8 cellular contexts compared by ENCODE assay signal in genomic region chr4:158624889-158625478, GRCh38. TPM values are rescaled to one million over a fixed set of nuclear protein-coding genes. Genes with fewer than 3 reads are reported as not detected.
DNase-seq lines count a peak whose midpoint lies in the region; ATAC-seq, FAIRE-seq and TF ChIP-seq lines count a peak whose summit lies in the region.

No MANE protein-coding gene starts in this region.

- H3K4me1 Mint-ChIP-seq in activated naive CD8-positive, alpha-beta T cell treated with anti-CD3 and anti-CD28 coated beads, Interleukin-2, amount 50 U/mL, for 24 hours = no peaks in the 10 kb centered on the region
- H3K4me1 Mint-ChIP-seq in stimulated activated memory B cell treated with anti-CD40 and anti-IgM and Interleukin-4, amounts not matched to agents 10 μg/mL and 1 μg/mL and 100 μg/mL, for 72 hours = peaks cover 6% of the 10 kb centered on the region

- TF ChIP-seq CTCF in GM06990 (IDR thresholded peaks at IDR 0.05; ENCODE audit: insufficient read depth, low read length, poor library complexity, severe bottlenecking) (peak; percentile 74), OCI-LY1 (IDR thresholded peaks at IDR 0.05; ENCODE audit: low read length) (peak; percentile 69), H1 (IDR thresholded peaks at IDR 0.05; ENCODE audit: control extremely low read depth in 1 of 3, insufficient read depth in 1 of 3, low read depth in 1 of 3, low read length in 3 of 3) (peak in 2 of 3 experiments; percentile 73 to 81; a peak in 3 of 4 replicates)

- H3K4me1 ChIP-seq in OCI-LY1 (ENCODE audit: insufficient read depth, low read length, severe bottlenecking) (no peaks in the 10 kb centered on the region), H1 (replicated peaks in 1 of 4; ENCODE audit: control insufficient read depth in 3 of 4, insufficient read depth in 4 of 4, low read length in 3 of 4) (no peaks in the 10 kb centered on the region), mesendoderm (ENCODE audit: control insufficient read depth, low read depth, low read length) (no peaks in the 10 kb centered on the region)

- CTCF ChIA-PET in H1 (lab: Charles Lee; ENCODE audit: partially characterized antibody) = interaction anchor here (0.5 to 4.0 kb wide), 28 partner anchors 10 to 1677 kb away, joined by 3 to 27 read pairs (median 4); no protein-coding TSS in a partner anchor

- no peak overlapping the region for H4K8ac ChIP-seq in H1 (ENCODE audit: extremely low read depth, insufficient read depth, low read length)
- no peak overlapping the region for H4K8ac ChIP-seq in mesendoderm (ENCODE audit: low read depth, low read length)

- no peak overlapping the region for H3K4me3 ChIP-seq in GM06990 (replicated peaks; ENCODE audit: low read depth, low read length)
- H3K4me3 ChIP-seq in OCI-LY1 (ENCODE audit: low read depth, low read length, poor library complexity, severe bottlenecking) = no peak overlapping the region
- no peak overlapping the region for H3K4me3 ChIP-seq in H1 (ENCODE audit: extremely low read depth in 1 of 4, insufficient read depth in 2 of 4, low read depth in 3 of 4, low read length in 4 of 4)
- H3K4me3 ChIP-seq in mesendoderm (ENCODE audit: low read length) = no peak overlapping the region

- H3K36me3 ChIP-seq in GM06990 (ENCODE audit: control insufficient read depth, insufficient read depth, low read length) (no peaks in the 10 kb centered on the region), OCI-LY1 (ENCODE audit: insufficient read depth, low read length) (no peaks in the 10 kb centered on the region), H1 (ENCODE audit: control insufficient read depth in 2 of 4, insufficient read depth in 4 of 4, low read length in 3 of 4) (no peaks in the 10 kb centered on the region), mesendoderm (ENCODE audit: control insufficient read depth, insufficient read depth, low read length) (no peaks in the 10 kb centered on the region)

- H3K56ac ChIP-seq in H1 (replicated peaks; ENCODE audit: insufficient read length, low read depth, low read length) (no peak overlapping the region), mesendoderm (ENCODE audit: low read length) (no peak overlapping the region)

- no peak for TF ChIP-seq EP300 in H1 (IDR thresholded peaks at IDR 0.05; ENCODE audit: borderline replicate concordance in 1 of 2, low read depth in 2 of 2, low read length in 2 of 2)

- H3K4me2 ChIP-seq in OCI-LY1 (ENCODE audit: low read length) = no peak overlapping the region
- no peak overlapping the region for H3K4me2 ChIP-seq in H1 (ENCODE audit: insufficient read depth in 1 of 2, low read depth in 2 of 2, low read length in 2 of 2)
- no peak overlapping the region for H3K4me2 ChIP-seq in mesendoderm (ENCODE audit: low read length)

- no peak overlapping the region for H2AFZ ChIP-seq in OCI-LY1 (ENCODE audit: low read length)
- H2AFZ ChIP-seq in H1 (ENCODE audit: low read length) = no peak overlapping the region

- no peaks in the 10 kb centered on the region for H3K79me2 ChIP-seq in OCI-LY1 (ENCODE audit: insufficient read depth, low read length)
- H3K79me2 ChIP-seq in H1 (ENCODE audit: control insufficient read depth in 1 of 2, insufficient read depth in 2 of 2, low read length in 2 of 2) = no peaks in the 10 kb centered on the region
- no peaks in the 10 kb centered on the region for H3K79me2 ChIP-seq in mesendoderm (ENCODE audit: control insufficient read depth, insufficient read depth, low read length)

- no peaks in the 10 kb centered on the region for H3K23me2 ChIP-seq in H1 (ENCODE audit: low read depth, low read length)

- H4K5ac ChIP-seq in H1 (ENCODE audit: insufficient read length, low read depth, low read length) = no peak overlapping the region
- no peak overlapping the region for H4K5ac ChIP-seq in mesendoderm (ENCODE audit: low read length)

- H3K9ac ChIP-seq in OCI-LY1 (ENCODE audit: low read length) = no peak overlapping the region
- no peak overlapping the region for H3K9ac ChIP-seq in H1 (replicated peaks in 1 of 4; ENCODE audit: extremely low read depth in 1 of 4, low read depth in 3 of 4, low read length in 3 of 4)
- H3K9ac ChIP-seq in mesendoderm (ENCODE audit: low read length) = no peak overlapping the region

- H2BK15ac ChIP-seq in H1 (ENCODE audit: low read length) (no peak overlapping the region), mesendoderm (replicated peaks; ENCODE audit: low read depth) (no peak overlapping the region)

- no peaks in the 10 kb centered on the region for H3K27me3 ChIP-seq in GM06990 (replicated peaks; ENCODE audit: control insufficient read depth, insufficient read depth, low read length)
- no peaks in the 10 kb centered on the region for H3K27me3 ChIP-seq in OCI-LY1 (ENCODE audit: insufficient read depth, low read length)
- no peaks in the 10 kb centered on the region for H3K27me3 ChIP-seq in H1 (replicated peaks in 1 of 4; ENCODE audit: control insufficient read depth in 3 of 4, extremely low read depth in 1 of 4, insufficient read depth in 3 of 4, low read length in 3 of 4)
- H3K27me3 ChIP-seq in mesendoderm (ENCODE audit: insufficient read depth, low read length, poor library complexity) = no peaks in the 10 kb centered on the region

- H3K79me1 ChIP-seq in H1 (ENCODE audit: low read depth, low read length) (no peaks in the 10 kb centered on the region), mesendoderm (ENCODE audit: low read length) (no peaks in the 10 kb centered on the region)

- peak; percentile 87 for ATAC-seq in GM21717 (IDR thresholded peaks at IDR 0.05; ENCODE audit: unreplicated experiment)
- ATAC-seq in activated naive CD8-positive, alpha-beta T cell treated with anti-CD3 and anti-CD28 coated beads, Interleukin-2, amount 50 U/mL, for 24 hours = no peak
- ATAC-seq in stimulated activated memory B cell treated with anti-CD40 and anti-IgM and Interleukin-4, amounts not matched to agents 10 μg/mL and 1 μg/mL and 100 μg/mL, for 72 hours = no peak

- no peak overlapping the region for H4K91ac ChIP-seq in H1 (replicated peaks; ENCODE audit: insufficient read length, low read length)

- H3K27ac Mint-ChIP-seq in activated naive CD8-positive, alpha-beta T cell treated with anti-CD3 and anti-CD28 coated beads, Interleukin-2, amount 50 U/mL, for 24 hours = no peak overlapping the region
- no peak overlapping the region for H3K27ac Mint-ChIP-seq in stimulated activated memory B cell treated with anti-CD40 and anti-IgM and Interleukin-4, amounts not matched to agents 10 μg/mL and 1 μg/mL and 100 μg/mL, for 72 hours

- no peak for DNase-seq in GM06990 (ENCODE audit: extremely low read depth, insufficient read length)
- DNase-seq in HT1080 (ENCODE audit: low read depth) = peak; percentile 44
- DNase-seq in H1 (ENCODE audit: low read depth in 1 of 2, low spot score in 2 of 2) = no peak
- DNase-seq in mesendoderm = peak; percentile 71
- no peak for DNase-seq in activated naive CD8-positive, alpha-beta T cell treated with anti-CD3 and anti-CD28 coated beads, Interleukin-2, amount 50 U/mL, for 24 hours

- TF ChIP-seq POLR2A in H1 (IDR thresholded peaks at IDR 0.05; ENCODE audit: control extremely low read depth in 1 of 2, low read depth in 2 of 2, low read length in 2 of 2) = no peak

- POLR2A ChIA-PET in H1 (lab: Charles Lee; ENCODE audit: partially characterized antibody) = no interaction called here

- no peaks in the 10 kb centered on the region for H3F3A ChIP-seq in OCI-LY1 (ENCODE audit: insufficient read depth, low read length)

- H3K27me3 Mint-ChIP-seq in activated naive CD8-positive, alpha-beta T cell treated with anti-CD3 and anti-CD28 coated beads, Interleukin-2, amount 50 U/mL, for 24 hours = peaks cover 14% of the 10 kb centered on the region
- peaks cover 10% of the 10 kb centered on the region for H3K27me3 Mint-ChIP-seq in stimulated activated memory B cell treated with anti-CD40 and anti-IgM and Interleukin-4, amounts not matched to agents 10 μg/mL and 1 μg/mL and 100 μg/mL, for 72 hours

- WGBS in H1 (ENCODE audit: extremely low coverage in 1 of 2, insufficient coverage in 1 of 2, insufficient read length in 1 of 2, insufficient replicate concordance in 2 of 2, low coverage in 1 of 2, low lambda C conversion rate in 2 of 2, missing lambda C conversion rate in 1 of 2), 2 experiments = 45% methylated on average over 3 of the region's 3 CpGs; no CpG with 5 or more reads in 1 of the 2 experiments
- no CpG with 5 or more reads among the region's 3 CpGs for WGBS in mesendoderm (ENCODE audit: extremely low coverage, insufficient coverage, low lambda C conversion rate)

- peak; percentile 98 for FAIRE-seq in H1 (lab: Jason Lieb, UNC)

- H3K4ac ChIP-seq in H1 (replicated peaks; ENCODE audit: insufficient read length, low read depth, low read length) (no peak overlapping the region), mesendoderm (ENCODE audit: low read depth, low read length) (no peak overlapping the region)

- H3K9me2 ChIP-seq in OCI-LY1 (ENCODE audit: low read depth, low read length) = no peaks in the 10 kb centered on the region

- H2BK12ac ChIP-seq in H1 (ENCODE audit: low read depth, low read length) = no peak overlapping the region

- no peak overlapping the region for H2BK120ac ChIP-seq in H1 (replicated peaks; ENCODE audit: low read depth, low read length)
- no peak overlapping the region for H2BK120ac ChIP-seq in mesendoderm (ENCODE audit: low read depth, low read length)

- no peak overlapping the region for H3K14ac ChIP-seq in H1 (ENCODE audit: insufficient read length)

- H3K36me3 Mint-ChIP-seq in activated naive CD8-positive, alpha-beta T cell treated with anti-CD3 and anti-CD28 coated beads, Interleukin-2, amount 50 U/mL, for 24 hours (ENCODE audit: low read depth) = no peaks in the 10 kb centered on the region
- no peaks in the 10 kb centered on the region for H3K36me3 Mint-ChIP-seq in stimulated activated memory B cell treated with anti-CD40 and anti-IgM and Interleukin-4, amounts not matched to agents 10 μg/mL and 1 μg/mL and 100 μg/mL, for 72 hours

- peak; percentile 95 to 96 for TF ChIP-seq RAD21 in H1 (IDR thresholded peaks at IDR 0.05 in 1 of 2, conservative IDR thresholded peaks at IDR 0.05 in 1 of 2; ENCODE audit: low read depth in 2 of 2, low read length in 2 of 2)

- H3K9me3 Mint-ChIP-seq in activated naive CD8-positive, alpha-beta T cell treated with anti-CD3 and anti-CD28 coated beads, Interleukin-2, amount 50 U/mL, for 24 hours = no peaks in the 10 kb centered on the region
- H3K9me3 Mint-ChIP-seq in stimulated activated memory B cell treated with anti-CD40 and anti-IgM and Interleukin-4, amounts not matched to agents 10 μg/mL and 1 μg/mL and 100 μg/mL, for 72 hours = no peaks in the 10 kb centered on the region

- H3K9me3 ChIP-seq in OCI-LY1 (ENCODE audit: low read length) (no peaks in the 10 kb centered on the region), H1 (ENCODE audit: insufficient read depth in 2 of 2, low read depth in 1 of 2, low read length in 1 of 2) (no peaks in the 10 kb centered on the region)

- no peak overlapping the region for H2BK20ac ChIP-seq in H1 (ENCODE audit: low read length)

- H3K23ac ChIP-seq in H1 (ENCODE audit: insufficient read length) (no peak overlapping the region), mesendoderm (ENCODE audit: low read length) (no peak overlapping the region)

- no peak overlapping the region for H2BK5ac ChIP-seq in H1 (ENCODE audit: low read depth, low read length)
- H2BK5ac ChIP-seq in mesendoderm (ENCODE audit: low read length) = no peak overlapping the region

- no peaks in the 10 kb centered on the region for H4K20me1 ChIP-seq in OCI-LY1 (ENCODE audit: insufficient read depth, low read length)
- H4K20me1 ChIP-seq in H1 (replicated peaks in 1 of 2; ENCODE audit: control insufficient read depth in 1 of 2, insufficient read depth in 2 of 2, low read length in 2 of 2) = no peaks in the 10 kb centered on the region

- H3K4me3 Mint-ChIP-seq in activated naive CD8-positive, alpha-beta T cell treated with anti-CD3 and anti-CD28 coated beads, Interleukin-2, amount 50 U/mL, for 24 hours = no peak overlapping the region
- no peak overlapping the region for H3K4me3 Mint-ChIP-seq in stimulated activated memory B cell treated with anti-CD40 and anti-IgM and Interleukin-4, amounts not matched to agents 10 μg/mL and 1 μg/mL and 100 μg/mL, for 72 hours

- H3K18ac ChIP-seq in H1 (ENCODE audit: extremely low read depth, low read length) = no peak overlapping the region
- no peak overlapping the region for H3K18ac ChIP-seq in mesendoderm (ENCODE audit: low read length)

- H3K27ac ChIP-seq in OCI-LY1 (ENCODE audit: low read depth, low read length, poor library complexity, severe bottlenecking) (no peak overlapping the region), H1 (ENCODE audit: low read depth, low read length) (no peak overlapping the region), mesendoderm (ENCODE audit: low read depth, low read length) (no peak overlapping the region)

- no peak overlapping the region for H2AK5ac ChIP-seq in H1 (ENCODE audit: low read depth, low read length)
- H2AK5ac ChIP-seq in mesendoderm (ENCODE audit: low read length) = no peak overlapping the region

RNA-seq across cellular contexts. Expression of gene C4orf46, which starts 46.7 kb away (rescaled TPM):
- 16.1 and 22.6 TPM in 2 replicates for total RNA-seq in HT1080 (2014; rRNA removed; shearing (Covaris generic))
- 20.0 and 25.3 TPM in 2 replicates for polyA plus RNA-seq in HT1080 (2015; cell fraction: cytosol; rRNA removed)
- 13.9 and 17.4 TPM in 2 replicates for polyA plus RNA-seq in HT1080 (2015; cell fraction: nucleus; rRNA removed)
- total RNA-seq in H1 (2021; fragmentation: NEBNext Ultra II Directional; extraction: Animal tissue kit (Norgen Biotek cat#: 25700)) = 27.3 and 28.6 TPM in 2 replicates
- polyA plus RNA-seq in H1 (2011; rRNA removed) = 11.8 and 19.8 TPM in 2 replicates
- polyA plus RNA-seq in H1 (2011; cell fraction: cytosol; rRNA removed) = 19.4 TPM
- 6.8 TPM for polyA plus RNA-seq in H1 (2011; cell fraction: nucleus; rRNA removed)
- 15.2 to 24.1 TPM (median 17.4 TPM) in 4 replicates for polyA plus RNA-seq in H1 (2012, experiment 1 of 2)
- 7.3 TPM for polyA plus RNA-seq in H1 (2012, experiment 2 of 2)
- 20.3 TPM for polyA plus RNA-seq in H1 (2013, experiment 1 of 2)
- polyA plus RNA-seq in H1 (2013, experiment 2 of 2) = 20.1 TPM
- 17.6 and 27.7 TPM in 2 replicates for polyA minus RNA-seq in H1 (2011; rRNA and poly(A)+ RNA removed)
- polyA minus RNA-seq in H1 (2011; cell fraction: cytosol; rRNA and poly(A)+ RNA removed) = 16.6 TPM
- polyA minus RNA-seq in H1 (2011; cell fraction: nucleus; rRNA and poly(A)+ RNA removed) = 20.1 TPM
- polyA plus RNA-seq in mesendoderm (2013, experiment 1 of 2) = 25.8 TPM
- 25.4 TPM for polyA plus RNA-seq in mesendoderm (2013, experiment 2 of 2)

RNA-seq across cellular contexts. Expression of gene ETFDH, which starts 47.1 kb away (rescaled TPM):
- total RNA-seq in HT1080 (2014; rRNA removed; shearing (Covaris generic)) = 7.4 and 11.9 TPM in 2 replicates
- 11.2 and 16.0 TPM in 2 replicates for polyA plus RNA-seq in HT1080 (2015; cell fraction: cytosol; rRNA removed)
- 27.5 and 31.9 TPM in 2 replicates for polyA plus RNA-seq in HT1080 (2015; cell fraction: nucleus; rRNA removed)
- 15.7 and 16.1 TPM in 2 replicates for total RNA-seq in H1 (2021; fragmentation: NEBNext Ultra II Directional; extraction: Animal tissue kit (Norgen Biotek cat#: 25700))
- 10.8 and 11.3 TPM in 2 replicates for polyA plus RNA-seq in H1 (2011; rRNA removed)
- 12.9 TPM for polyA plus RNA-seq in H1 (2011; cell fraction: cytosol; rRNA removed)
- polyA plus RNA-seq in H1 (2011; cell fraction: nucleus; rRNA removed) = 14.3 TPM
- polyA plus RNA-seq in H1 (2012, experiment 1 of 2) = 12.6 to 22.0 TPM (median 14.5 TPM) in 4 replicates
- 2.1 TPM for polyA plus RNA-seq in H1 (2012, experiment 2 of 2)
- polyA plus RNA-seq in H1 (2013, experiment 1 of 2) = 15.2 TPM
- polyA plus RNA-seq in H1 (2013, experiment 2 of 2) = 14.9 TPM
- 6.9 and 9.2 TPM in 2 replicates for polyA minus RNA-seq in H1 (2011; rRNA and poly(A)+ RNA removed)
- polyA minus RNA-seq in H1 (2011; cell fraction: cytosol; rRNA and poly(A)+ RNA removed) = 15.9 TPM
- 19.5 TPM for polyA minus RNA-seq in H1 (2011; cell fraction: nucleus; rRNA and poly(A)+ RNA removed)
- 14.7 TPM for polyA plus RNA-seq in mesendoderm (2013, experiment 1 of 2)
- polyA plus RNA-seq in mesendoderm (2013, experiment 2 of 2) = 14.3 TPM

Comparison
In these comparisons a context has a peak if more than half of its experiments do, and no peak if none do; other contexts are left out.
1. DNase-seq: peak in HT1080 (single experiment) and mesendoderm (single experiment); none in GM06990 (single experiment), H1 (0 of 2) and activated naive CD8-positive, alpha-beta T cell treated with anti-CD3 and anti-CD28 coated beads, Interleukin-2, amount 50 U/mL, for 24 hours (single experiment).
2. Peak in every context shown above with its lines, with median percentiles within 50 percentile points of each other: CTCF ChIP-seq.